ENCODE assay signal across 6 cellular contexts in genomic region chr5:42844408-42844807, GRCh38. TPM values are rescaled to one million over a fixed set of nuclear protein-coding genes. Genes with fewer than 3 reads are reported as not detected.
"Had no signal": no experiment of that assay in that cellular context is flagged by ENCODE, and none has a peak within 500 bp of the region (broad histone marks: within the 10 kb centered on the region; RNA-seq: fewer than 3 reads in every experiment).

No MANE protein-coding gene starts in this region.

RNA-seq across cellular contexts. Expression of gene SELENOP, which starts 32.7 kb away (rescaled TPM):
- total RNA-seq: activated naive CD4-positive, alpha-beta T cell treated with anti-CD3 and anti-CD28 coated beads for 36 hours; activated naive CD4-positive, alpha-beta T cell treated with anti-CD3 and anti-CD28 coated beads, Interleukin-2, amount 50 U/mL, for 72 hours; activated naive CD8-positive, alpha-beta T cell treated with anti-CD3 and anti-CD28 coated beads for 36 hours; activated T-helper 1 cell treated with anti-CD3 and anti-CD28 coated beads, Interleukin-12 subunit alpha, Interleukin-12 subunit beta, Interleukin-2, Interleukin-4 antibody, amounts not matched to agents 30 ng/mL and 10 ng/mL and 1 ng/mL, durations not matched to agents 14 hours and 24 hours and 36 hours; activated T-helper 17 cell treated with anti-CD3 and anti-CD28 coated beads, Interleukin-2, amount 50 U/mL, for 72 hours; activated T-helper 2 cell treated with anti-CD3 and anti-CD28 coated beads, Interferon-gamma antibody, Interleukin-2, Interleukin-4, amounts not matched to agents 10 μg/mL and 5 μg/mL and 100 μg/mL, durations not matched to agents 14 hours and 24 hours and 36 hours had no signal
